In the genomic region with DNA sequence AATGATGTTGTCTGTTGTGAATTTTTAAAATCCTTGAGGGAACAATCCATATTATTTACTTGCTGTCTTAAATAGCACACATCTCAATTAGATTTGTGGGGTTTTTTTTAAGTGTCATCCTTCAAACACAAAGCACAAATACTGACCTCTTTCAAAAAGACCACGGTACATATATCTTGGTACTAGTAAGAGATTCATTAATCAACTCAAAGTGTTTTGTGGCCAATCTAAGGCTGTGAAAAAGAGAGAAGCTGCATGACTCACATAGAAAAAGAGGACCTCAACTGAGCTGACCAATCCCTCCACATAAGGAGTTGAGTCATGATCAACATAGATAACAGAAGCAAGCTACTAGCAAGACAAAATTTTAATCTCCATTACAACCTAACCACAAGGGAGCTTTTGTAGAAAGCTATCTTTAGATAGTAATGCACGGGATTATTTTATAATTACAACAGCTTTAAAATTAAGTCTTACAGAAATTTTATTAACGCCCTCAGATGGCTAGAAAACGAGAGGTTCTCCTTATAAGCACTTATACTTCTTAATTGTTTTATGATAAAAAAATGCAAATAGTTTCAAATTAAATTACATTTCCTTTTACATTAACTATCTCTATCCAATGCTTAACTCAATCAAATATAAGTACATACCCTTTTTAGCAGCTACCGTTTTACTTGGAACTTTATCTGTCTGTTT, we compare ENCODE assay signal across 1 cellular context.
TF ChIP-seq lines count a peak whose summit lies in the region.

No MANE protein-coding gene starts in this region.

TF ChIP-seq in K562, 482 proteins besides CTCF, POLR2A, EP300 and RAD21 (continued from another document and continues in another):
- TF ChIP-seq, protein P1, sequence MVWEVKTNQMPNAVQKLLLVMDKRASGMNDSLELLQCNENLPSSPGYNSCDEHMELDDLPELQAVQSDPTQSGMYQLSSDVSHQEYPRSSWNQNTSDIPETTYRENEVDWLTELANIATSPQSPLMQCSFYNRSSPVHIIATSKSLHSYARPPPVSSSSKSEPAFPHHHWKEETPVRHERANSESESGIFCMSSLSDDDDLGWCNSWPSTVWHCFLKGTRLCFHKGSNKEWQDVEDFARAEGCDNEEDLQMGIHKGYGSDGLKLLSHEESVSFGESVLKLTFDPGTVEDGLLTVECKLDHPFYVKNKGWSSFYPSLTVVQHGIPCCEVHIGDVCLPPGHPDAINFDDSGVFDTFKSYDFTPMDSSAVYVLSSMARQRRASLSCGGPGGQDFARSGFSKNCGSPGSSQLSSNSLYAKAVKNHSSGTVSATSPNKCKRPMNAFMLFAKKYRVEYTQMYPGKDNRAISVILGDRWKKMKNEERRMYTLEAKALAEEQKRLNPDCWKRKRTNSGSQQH (CRISPR knock-in tag; IDR thresholded peaks at IDR 0.05), result no peak
- TF ChIP-seq, protein P2, sequence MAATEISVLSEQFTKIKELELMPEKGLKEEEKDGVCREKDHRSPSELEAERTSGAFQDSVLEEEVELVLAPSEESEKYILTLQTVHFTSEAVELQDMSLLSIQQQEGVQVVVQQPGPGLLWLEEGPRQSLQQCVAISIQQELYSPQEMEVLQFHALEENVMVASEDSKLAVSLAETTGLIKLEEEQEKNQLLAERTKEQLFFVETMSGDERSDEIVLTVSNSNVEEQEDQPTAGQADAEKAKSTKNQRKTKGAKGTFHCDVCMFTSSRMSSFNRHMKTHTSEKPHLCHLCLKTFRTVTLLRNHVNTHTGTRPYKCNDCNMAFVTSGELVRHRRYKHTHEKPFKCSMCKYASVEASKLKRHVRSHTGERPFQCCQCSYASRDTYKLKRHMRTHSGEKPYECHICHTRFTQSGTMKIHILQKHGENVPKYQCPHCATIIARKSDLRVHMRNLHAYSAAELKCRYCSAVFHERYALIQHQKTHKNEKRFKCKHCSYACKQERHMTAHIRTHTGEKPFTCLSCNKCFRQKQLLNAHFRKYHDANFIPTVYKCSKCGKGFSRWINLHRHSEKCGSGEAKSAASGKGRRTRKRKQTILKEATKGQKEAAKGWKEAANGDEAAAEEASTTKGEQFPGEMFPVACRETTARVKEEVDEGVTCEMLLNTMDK (IDR thresholded peaks at IDR 0.05; ENCODE audit: borderline replicate concordance, insufficient read depth, low read depth, low read length, poor library complexity, severe bottlenecking), result no peak
- TF ChIP-seq ESRRB (CRISPR knock-in tag; IDR thresholded peaks at IDR 0.05; ENCODE audit: borderline replicate concordance) (no peak), FOXK2 (conservative IDR thresholded peaks at IDR 0.05 in 1 of 2, IDR thresholded peaks at IDR 0.05 in 1 of 2; ENCODE audit: low read depth in 2 of 2) (no peak), HNRNPH1 (optimal IDR thresholded peaks at IDR 0.05; ENCODE audit: low read depth, low read length) (no peak), ZNF140 (CRISPR knock-in tag; IDR thresholded peaks at IDR 0.05) (no peak), ELF2 (CRISPR knock-in tag; IDR thresholded peaks at IDR 0.05) (no peak), RB1 (IDR thresholded peaks at IDR 0.05; ENCODE audit: low read depth) (no peak), HDAC3 (IDR thresholded peaks at IDR 0.05; ENCODE audit: borderline replicate concordance, partially characterized antibody) (no peak), ZNF212 (CRISPR knock-in tag; IDR thresholded peaks at IDR 0.05) (no peak), ARID2 (IDR thresholded peaks at IDR 0.05) (no peak), CBFA2T3 (IDR thresholded peaks at IDR 0.05) (peak; percentile 58), ZBED1 (IDR thresholded peaks at IDR 0.05) (no peak), ZNF57 (CRISPR knock-in tag; IDR thresholded peaks at IDR 0.05) (no peak), RBM14 (IDR thresholded peaks at IDR 0.05; ENCODE audit: borderline replicate concordance, insufficient read depth, low read depth, low read length) (no peak), JUND (IDR thresholded peaks at IDR 0.05; ENCODE audit: borderline replicate concordance, low read depth, low read length) (peak; percentile 97), JUND (tag; IDR thresholded peaks at IDR 0.05; ENCODE audit: borderline replicate concordance, low read depth, low read length) (peak; percentile 97), MEF2A (IDR thresholded peaks at IDR 0.05; ENCODE audit: control insufficient read depth, low read depth, low read length) (no peak), CREB1 (IDR thresholded peaks at IDR 0.05) (no peak), CREB1 (CRISPR knock-in tag; IDR thresholded peaks at IDR 0.05) (no peak), SIN3A (IDR thresholded peaks at IDR 0.05; ENCODE audit: borderline replicate concordance in 2 of 2, control insufficient read depth in 1 of 2, low read depth in 2 of 2, low read length in 2 of 2) (no peak), ESRRA (IDR thresholded peaks at IDR 0.05; ENCODE audit: borderline replicate concordance, low read depth) (peak; percentile 25; the same call in 1 of the 2 replicates), TEAD2 (tag; IDR thresholded peaks at IDR 0.05) (no peak), NCOR1 (IDR thresholded peaks at IDR 0.05) (no peak), PRMT5 (CRISPR knock-in tag; IDR thresholded peaks at IDR 0.05) (no peak), KDM1A (IDR thresholded peaks at IDR 0.05) (peak; percentile 36 to 38; a peak in 2 of 4 replicates), ZNF253 (CRISPR knock-in tag; conservative IDR thresholded peaks at IDR 0.05) (no peak), KAT8 (IDR thresholded peaks at IDR 0.05; ENCODE audit: low read depth) (no peak), NR1H2 (CRISPR knock-in tag; IDR thresholded peaks at IDR 0.05) (no peak), BCL6 (CRISPR knock-in tag; IDR thresholded peaks at IDR 0.05) (no peak), ZNF12 (CRISPR knock-in tag; IDR thresholded peaks at IDR 0.05) (no peak), FOXP1 (CRISPR knock-in tag; IDR thresholded peaks at IDR 0.05) (no peak), ZC3H8 (IDR thresholded peaks at IDR 0.05) (no peak), SMARCE1 (IDR thresholded peaks at IDR 0.05) (peak; percentile 92), ARNT (IDR thresholded peaks at IDR 0.05) (0 out of 4 replicates have a peak, but pooled peaks of 1 of the 2 experiments have one; percentile 53), NR4A1 (CRISPR knock-in tag; IDR thresholded peaks at IDR 0.05) (no peak), NR4A1 (tag; IDR thresholded peaks at IDR 0.05) (0 out of 2 replicates have a peak, but pooled peaks have one; percentile 20), RBM25 (IDR thresholded peaks at IDR 0.05; ENCODE audit: low read depth, low read length, severe bottlenecking) (no peak), ZNF76 (CRISPR knock-in tag; IDR thresholded peaks at IDR 0.05; ENCODE audit: borderline replicate concordance) (no peak)
- TF ChIP-seq, protein P3, sequence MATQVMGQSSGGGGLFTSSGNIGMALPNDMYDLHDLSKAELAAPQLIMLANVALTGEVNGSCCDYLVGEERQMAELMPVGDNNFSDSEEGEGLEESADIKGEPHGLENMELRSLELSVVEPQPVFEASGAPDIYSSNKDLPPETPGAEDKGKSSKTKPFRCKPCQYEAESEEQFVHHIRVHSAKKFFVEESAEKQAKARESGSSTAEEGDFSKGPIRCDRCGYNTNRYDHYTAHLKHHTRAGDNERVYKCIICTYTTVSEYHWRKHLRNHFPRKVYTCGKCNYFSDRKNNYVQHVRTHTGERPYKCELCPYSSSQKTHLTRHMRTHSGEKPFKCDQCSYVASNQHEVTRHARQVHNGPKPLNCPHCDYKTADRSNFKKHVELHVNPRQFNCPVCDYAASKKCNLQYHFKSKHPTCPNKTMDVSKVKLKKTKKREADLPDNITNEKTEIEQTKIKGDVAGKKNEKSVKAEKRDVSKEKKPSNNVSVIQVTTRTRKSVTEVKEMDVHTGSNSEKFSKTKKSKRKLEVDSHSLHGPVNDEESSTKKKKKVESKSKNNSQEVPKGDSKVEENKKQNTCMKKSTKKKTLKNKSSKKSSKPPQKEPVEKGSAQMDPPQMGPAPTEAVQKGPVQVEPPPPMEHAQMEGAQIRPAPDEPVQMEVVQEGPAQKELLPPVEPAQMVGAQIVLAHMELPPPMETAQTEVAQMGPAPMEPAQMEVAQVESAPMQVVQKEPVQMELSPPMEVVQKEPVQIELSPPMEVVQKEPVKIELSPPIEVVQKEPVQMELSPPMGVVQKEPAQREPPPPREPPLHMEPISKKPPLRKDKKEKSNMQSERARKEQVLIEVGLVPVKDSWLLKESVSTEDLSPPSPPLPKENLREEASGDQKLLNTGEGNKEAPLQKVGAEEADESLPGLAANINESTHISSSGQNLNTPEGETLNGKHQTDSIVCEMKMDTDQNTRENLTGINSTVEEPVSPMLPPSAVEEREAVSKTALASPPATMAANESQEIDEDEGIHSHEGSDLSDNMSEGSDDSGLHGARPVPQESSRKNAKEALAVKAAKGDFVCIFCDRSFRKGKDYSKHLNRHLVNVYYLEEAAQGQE (CRISPR knock-in tag; IDR thresholded peaks at IDR 0.05; ENCODE audit: low read depth), result no peak
- TF ChIP-seq, protein P4, sequence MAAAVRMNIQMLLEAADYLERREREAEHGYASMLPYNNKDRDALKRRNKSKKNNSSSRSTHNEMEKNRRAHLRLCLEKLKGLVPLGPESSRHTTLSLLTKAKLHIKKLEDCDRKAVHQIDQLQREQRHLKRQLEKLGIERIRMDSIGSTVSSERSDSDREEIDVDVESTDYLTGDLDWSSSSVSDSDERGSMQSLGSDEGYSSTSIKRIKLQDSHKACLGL (CRISPR knock-in tag; IDR thresholded peaks at IDR 0.05; ENCODE audit: borderline replicate concordance, poor library complexity, severe bottlenecking), result no peak
- TF ChIP-seq, protein P5, sequence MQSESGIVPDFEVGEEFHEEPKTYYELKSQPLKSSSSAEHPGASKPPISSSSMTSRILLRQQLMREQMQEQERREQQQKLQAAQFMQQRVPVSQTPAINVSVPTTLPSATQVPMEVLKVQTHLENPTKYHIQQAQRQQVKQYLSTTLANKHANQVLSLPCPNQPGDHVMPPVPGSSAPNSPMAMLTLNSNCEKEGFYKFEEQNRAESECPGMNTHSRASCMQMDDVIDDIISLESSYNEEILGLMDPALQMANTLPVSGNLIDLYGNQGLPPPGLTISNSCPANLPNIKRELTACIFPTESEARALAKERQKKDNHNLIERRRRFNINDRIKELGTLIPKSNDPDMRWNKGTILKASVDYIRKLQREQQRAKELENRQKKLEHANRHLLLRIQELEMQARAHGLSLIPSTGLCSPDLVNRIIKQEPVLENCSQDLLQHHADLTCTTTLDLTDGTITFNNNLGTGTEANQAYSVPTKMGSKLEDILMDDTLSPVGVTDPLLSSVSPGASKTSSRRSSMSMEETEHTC (IDR thresholded peaks at IDR 0.05), result no peak
- TF ChIP-seq, protein P6, sequence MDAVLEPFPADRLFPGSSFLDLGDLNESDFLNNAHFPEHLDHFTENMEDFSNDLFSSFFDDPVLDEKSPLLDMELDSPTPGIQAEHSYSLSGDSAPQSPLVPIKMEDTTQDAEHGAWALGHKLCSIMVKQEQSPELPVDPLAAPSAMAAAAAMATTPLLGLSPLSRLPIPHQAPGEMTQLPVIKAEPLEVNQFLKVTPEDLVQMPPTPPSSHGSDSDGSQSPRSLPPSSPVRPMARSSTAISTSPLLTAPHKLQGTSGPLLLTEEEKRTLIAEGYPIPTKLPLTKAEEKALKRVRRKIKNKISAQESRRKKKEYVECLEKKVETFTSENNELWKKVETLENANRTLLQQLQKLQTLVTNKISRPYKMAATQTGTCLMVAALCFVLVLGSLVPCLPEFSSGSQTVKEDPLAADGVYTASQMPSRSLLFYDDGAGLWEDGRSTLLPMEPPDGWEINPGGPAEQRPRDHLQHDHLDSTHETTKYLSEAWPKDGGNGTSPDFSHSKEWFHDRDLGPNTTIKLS (IDR thresholded peaks at IDR 0.05; ENCODE audit: borderline replicate concordance, low read depth), result no peak
- TF ChIP-seq, protein P7, sequence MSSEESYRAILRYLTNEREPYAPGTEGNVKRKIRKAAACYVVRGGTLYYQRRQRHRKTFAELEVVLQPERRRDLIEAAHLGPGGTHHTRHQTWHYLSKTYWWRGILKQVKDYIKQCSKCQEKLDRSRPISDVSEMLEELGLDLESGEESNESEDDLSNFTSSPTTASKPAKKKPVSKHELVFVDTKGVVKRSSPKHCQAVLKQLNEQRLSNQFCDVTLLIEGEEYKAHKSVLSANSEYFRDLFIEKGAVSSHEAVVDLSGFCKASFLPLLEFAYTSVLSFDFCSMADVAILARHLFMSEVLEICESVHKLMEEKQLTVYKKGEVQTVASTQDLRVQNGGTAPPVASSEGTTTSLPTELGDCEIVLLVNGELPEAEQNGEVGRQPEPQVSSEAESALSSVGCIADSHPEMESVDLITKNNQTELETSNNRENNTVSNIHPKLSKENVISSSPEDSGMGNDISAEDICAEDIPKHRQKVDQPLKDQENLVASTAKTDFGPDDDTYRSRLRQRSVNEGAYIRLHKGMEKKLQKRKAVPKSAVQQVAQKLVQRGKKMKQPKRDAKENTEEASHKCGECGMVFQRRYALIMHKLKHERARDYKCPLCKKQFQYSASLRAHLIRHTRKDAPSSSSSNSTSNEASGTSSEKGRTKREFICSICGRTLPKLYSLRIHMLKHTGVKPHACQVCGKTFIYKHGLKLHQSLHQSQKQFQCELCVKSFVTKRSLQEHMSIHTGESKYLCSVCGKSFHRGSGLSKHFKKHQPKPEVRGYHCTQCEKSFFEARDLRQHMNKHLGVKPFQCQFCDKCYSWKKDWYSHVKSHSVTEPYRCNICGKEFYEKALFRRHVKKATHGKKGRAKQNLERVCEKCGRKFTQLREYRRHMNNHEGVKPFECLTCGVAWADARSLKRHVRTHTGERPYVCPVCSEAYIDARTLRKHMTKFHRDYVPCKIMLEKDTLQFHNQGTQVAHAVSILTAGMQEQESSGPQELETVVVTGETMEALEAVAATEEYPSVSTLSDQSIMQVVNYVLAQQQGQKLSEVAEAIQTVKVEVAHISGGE (CRISPR knock-in tag; IDR thresholded peaks at IDR 0.05), result 0 out of 6 replicates have a peak, but pooled peaks of 1 of the 3 experiments have one; percentile 31
- TF ChIP-seq, protein P8, sequence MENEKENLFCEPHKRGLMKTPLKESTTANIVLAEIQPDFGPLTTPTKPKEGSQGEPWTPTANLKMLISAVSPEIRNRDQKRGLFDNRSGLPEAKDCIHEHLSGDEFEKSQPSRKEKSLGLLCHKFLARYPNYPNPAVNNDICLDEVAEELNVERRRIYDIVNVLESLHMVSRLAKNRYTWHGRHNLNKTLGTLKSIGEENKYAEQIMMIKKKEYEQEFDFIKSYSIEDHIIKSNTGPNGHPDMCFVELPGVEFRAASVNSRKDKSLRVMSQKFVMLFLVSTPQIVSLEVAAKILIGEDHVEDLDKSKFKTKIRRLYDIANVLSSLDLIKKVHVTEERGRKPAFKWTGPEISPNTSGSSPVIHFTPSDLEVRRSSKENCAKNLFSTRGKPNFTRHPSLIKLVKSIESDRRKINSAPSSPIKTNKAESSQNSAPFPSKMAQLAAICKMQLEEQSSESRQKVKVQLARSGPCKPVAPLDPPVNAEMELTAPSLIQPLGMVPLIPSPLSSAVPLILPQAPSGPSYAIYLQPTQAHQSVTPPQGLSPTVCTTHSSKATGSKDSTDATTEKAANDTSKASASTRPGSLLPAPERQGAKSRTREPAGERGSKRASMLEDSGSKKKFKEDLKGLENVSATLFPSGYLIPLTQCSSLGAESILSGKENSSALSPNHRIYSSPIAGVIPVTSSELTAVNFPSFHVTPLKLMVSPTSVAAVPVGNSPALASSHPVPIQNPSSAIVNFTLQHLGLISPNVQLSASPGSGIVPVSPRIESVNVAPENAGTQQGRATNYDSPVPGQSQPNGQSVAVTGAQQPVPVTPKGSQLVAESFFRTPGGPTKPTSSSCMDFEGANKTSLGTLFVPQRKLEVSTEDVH (IDR thresholded peaks at IDR 0.05; ENCODE audit: low read depth, partially characterized antibody), result no peak
